6 cellular contexts compared by ENCODE assay signal in genomic region chrX:49072712-49073095, GRCh38.
DNase-seq lines count a peak whose midpoint lies in the region; ATAC-seq and TF ChIP-seq lines count a peak whose summit lies in the region.

No MANE protein-coding gene starts in this region.

- no peak overlapping the region for H2AFZ ChIP-seq in parathyroid adenoma

- H3K27ac ChIP-seq in brain microvascular endothelial cell = no peak overlapping the region
- H3K27ac ChIP-seq in parathyroid adenoma = peak overlapping the region; percentile 56
- H3K27ac ChIP-seq in WERI-Rb-1 = no peak overlapping the region

- DNase-seq in HFF-Myc (ENCODE audit: extremely low read depth, low read depth) (no peak), brain microvascular endothelial cell (no peak), WERI-Rb-1 (no peak)

- H3K4me2 ChIP-seq in parathyroid adenoma (ENCODE audit: low read length) = no peak overlapping the region

- no peaks in the 10 kb centered on the region for H3K9me3 ChIP-seq in parathyroid adenoma (ENCODE audit: control insufficient read depth, low read length)
- no peaks in the 10 kb centered on the region for H3K9me3 ChIP-seq in WERI-Rb-1 (ENCODE audit: severe bottlenecking)

- TF ChIP-seq CTCF in HFF-Myc (IDR thresholded peaks at IDR 0.05; ENCODE audit: low read depth, low read length, missing control alignments) (no peak), brain microvascular endothelial cell (IDR thresholded peaks at IDR 0.05; ENCODE audit: low read depth, low read length, missing control alignments) (no peak), parathyroid adenoma (IDR thresholded peaks at IDR 0.05) (no peak), WERI-Rb-1 (IDR thresholded peaks at IDR 0.05; ENCODE audit: low read depth, low read length) (no peak)

- no peaks in the 10 kb centered on the region for H3K36me3 ChIP-seq in brain microvascular endothelial cell (replicated peaks)
- no peaks in the 10 kb centered on the region for H3K36me3 ChIP-seq in parathyroid adenoma (ENCODE audit: control insufficient read depth, insufficient read depth, low read length)
- H3K36me3 ChIP-seq in WERI-Rb-1 = no peaks in the 10 kb centered on the region

- no peak overlapping the region for H3K9ac ChIP-seq in parathyroid adenoma

- no peaks in the 10 kb centered on the region for H3K79me2 ChIP-seq in parathyroid adenoma

- in situ Hi-C loops in brain microvascular endothelial cell (cut with HindIII; ENCODE audit: low pct_ligation_motif_present, low sequenced_read_pairs) = no loop called here

- H3K27me3 ChIP-seq in brain microvascular endothelial cell (replicated peaks) (no peaks in the 10 kb centered on the region), parathyroid adenoma (ENCODE audit: control insufficient read depth, insufficient read depth, low read length) (no peaks in the 10 kb centered on the region), WERI-Rb-1 (ENCODE audit: insufficient read depth, low read depth, severe bottlenecking) (peaks cover 10% of the 10 kb centered on the region)

- H3K4me3 ChIP-seq in HFF-Myc (replicated peaks; ENCODE audit: low read depth, low read length) (peak overlapping the region; percentile 68), brain microvascular endothelial cell (ENCODE audit: low read depth, low read length) (peak overlapping the region; percentile 79), parathyroid adenoma (ENCODE audit: low read depth, low read length) (no peak overlapping the region), WERI-Rb-1 (ENCODE audit: low read depth, low read length) (no peak overlapping the region)

- H3K4me1 ChIP-seq in parathyroid adenoma = peaks cover 2% of the 10 kb centered on the region

- ATAC-seq in HG03045 (IDR thresholded peaks at IDR 0.05; ENCODE audit: unreplicated experiment) (no peak), HG02870 (IDR thresholded peaks at IDR 0.05; ENCODE audit: unreplicated experiment) (no peak)

Comparison
In these comparisons a context has a peak if more than half of its experiments do, and no peak if none do; other contexts are left out.
1. H3K4me3 ChIP-seq: peak in HFF-Myc (single experiment) and brain microvascular endothelial cell (single experiment); none in parathyroid adenoma (single experiment) and WERI-Rb-1 (single experiment).